In the genomic region with DNA sequence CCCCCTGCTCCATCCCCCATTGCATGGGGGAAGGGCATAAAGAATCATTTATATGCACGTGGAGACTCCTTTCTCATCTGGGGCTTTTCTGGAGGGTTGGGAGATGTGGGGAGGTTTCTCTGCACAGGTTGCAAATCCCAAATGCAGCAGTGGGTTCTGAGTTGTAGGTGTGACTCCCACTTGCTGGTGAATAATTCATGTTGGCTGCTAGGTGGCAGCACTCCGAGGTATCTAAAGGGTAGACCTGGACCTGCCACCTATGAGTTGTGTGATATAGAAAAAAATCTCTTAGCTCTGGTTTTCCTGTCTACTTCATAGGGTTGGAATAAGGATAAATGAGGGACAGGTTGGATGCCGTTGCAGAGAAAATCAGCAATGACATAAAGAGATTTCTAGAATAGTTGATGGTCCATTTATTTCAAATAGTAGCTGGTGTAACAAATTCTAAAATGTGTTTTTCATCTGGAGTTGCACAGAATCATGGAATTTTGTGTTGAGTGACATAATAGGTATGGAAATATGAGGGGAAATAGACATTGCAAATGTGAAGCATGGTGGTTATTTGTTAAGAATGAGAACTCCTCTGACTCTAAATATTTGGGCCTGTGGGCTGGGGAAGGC, we compare ENCODE assay signal across 9 cellular contexts.
DNase-seq lines count a peak whose midpoint lies in the region; ATAC-seq lines count a peak whose summit lies in the region.
"Had no signal": no experiment of that assay in that cellular context is flagged by ENCODE, and none has a peak within 500 bp of the region (broad histone marks: within the 10 kb centered on the region; RNA-seq: fewer than 3 reads in every experiment).

No MANE protein-coding gene starts in this region.

- H3K4me3 ChIP-seq in adipocyte (ENCODE audit: low read length): no peak overlapping the region
- H3K4me3 ChIP-seq: BLaER1 treated with 17β-estradiol and CSF1 and Interleukin-3, amounts not matched to agents 10 nM and 100 nM had no signal

- no peaks in the 10 kb centered on the region for H3K36me3 ChIP-seq in adipocyte (ENCODE audit: control insufficient read depth, insufficient read depth, low read length, severe bottlenecking)

- H3K27me3 ChIP-seq in adipocyte (replicated peaks; ENCODE audit: control insufficient read depth, insufficient read depth, low read length): peaks cover 22% of the 10 kb centered on the region

- peaks cover 4% of the 10 kb centered on the region for H3K4me1 ChIP-seq in adipocyte (ENCODE audit: control insufficient read depth, insufficient read depth, low read length)

- no peak overlapping the region for H3K27ac Mint-ChIP-seq in memory B cell

- no peak overlapping the region for H3K9ac ChIP-seq in adipocyte (ENCODE audit: low read length)
- H3K9ac ChIP-seq: BLaER1 treated with 17β-estradiol and CSF1 and Interleukin-3, amounts not matched to agents 10 nM and 100 nM had no signal

- H3K4me3 Mint-ChIP-seq in memory B cell: no peak overlapping the region

- peak; percentile 17 for ATAC-seq in memory B cell (ENCODE audit: low read depth)
- no peak for ATAC-seq in HG02840 (IDR thresholded peaks at IDR 0.05; ENCODE audit: low FRiP score, unreplicated experiment)
- ATAC-seq in GM21360 (IDR thresholded peaks at IDR 0.05; ENCODE audit: unreplicated experiment): no peak

- H3K4me1 Mint-ChIP-seq in memory B cell: peaks cover 31% of the 10 kb centered on the region

- H3K27me3 Mint-ChIP-seq in memory B cell: peaks cover 3% of the 10 kb centered on the region

- DNase-seq in NCI-H146 (lab: John Stamatoyannopoulos, UW) (peak; percentile 34), NCI-H146 treated with DMSO at 0.1 percent for 48 hours (lab: John Stamatoyannopoulos, UW; ENCODE audit: unreplicated experiment) (no peak), LoVo (ENCODE audit: low spot score) (peak; percentile 49), adipocyte (ENCODE audit: low read depth) (peak; percentile 34), memory B cell (ENCODE audit: low spot score in 2 of 2) (no peak), anterior cingulate cortex (lab: John Stamatoyannopoulos, UW) (no peak)

- H3K36me3 Mint-ChIP-seq in memory B cell: peaks cover 14% of the 10 kb centered on the region

- no peaks in the 10 kb centered on the region for H3K9me3 Mint-ChIP-seq in memory B cell

- H3K9me3 ChIP-seq in adipocyte (ENCODE audit: control insufficient read depth, low read length): no peaks in the 10 kb centered on the region

Comparison
In these comparisons a context has a peak if more than half of its experiments do, and no peak if none do; other contexts are left out.
1. DNase-seq: peak in NCI-H146 (single experiment), LoVo (single experiment) and adipocyte (single experiment); none in NCI-H146 treated with DMSO at 0.1 percent for 48 hours (single experiment), memory B cell (0 of 2) and anterior cingulate cortex (0 of 58).